Comparison of ENCODE assay signal across 8 cellular contexts in the genomic region with DNA sequence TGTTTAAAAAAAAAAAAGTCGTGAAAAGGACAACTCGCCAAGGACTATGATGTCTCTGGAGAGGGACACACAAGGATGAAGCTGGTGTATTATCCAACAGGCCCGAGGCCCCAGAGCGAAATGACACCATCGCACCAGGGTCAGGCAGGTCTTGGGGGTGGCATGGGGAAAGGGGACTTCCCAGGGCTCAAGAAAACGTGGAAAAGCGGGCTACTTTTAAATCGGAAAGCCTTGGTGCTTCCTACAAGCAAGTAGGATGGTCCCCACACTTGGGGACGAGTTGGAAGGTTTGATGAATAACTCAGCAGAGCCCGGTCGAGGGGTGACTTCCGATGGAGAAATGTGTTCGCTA. TPM values are rescaled to one million over a fixed set of nuclear protein-coding genes. Genes with fewer than 3 reads are reported as not detected.
A peak's percentile ranks its signal among the peaks of the same experiment; 100 is the strongest.
DNase-seq lines count a peak whose midpoint lies in the region; ATAC-seq and TF ChIP-seq lines count a peak whose summit lies in the region.

No MANE protein-coding gene starts in this region.

- H3K36me3 Mint-ChIP-seq in activated naive CD8-positive, alpha-beta T cell treated with anti-CD3 and anti-CD28 coated beads for 36 hours, result peaks cover 43% of the 10 kb centered on the region
- H3K36me3 Mint-ChIP-seq in stimulated activated memory B cell treated with anti-CD40 and anti-IgM and Interleukin-4, amounts not matched to agents 10 μg/mL and 1 μg/mL and 100 μg/mL, for 72 hours, result peaks cover 39% of the 10 kb centered on the region

- peaks cover 23% of the 10 kb centered on the region for H3K36me3 ChIP-seq in iPS-20b (ENCODE audit: insufficient read depth, low read depth, low read length)

- no peaks in the 10 kb centered on the region for H3K27me3 ChIP-seq in iPS-20b (ENCODE audit: insufficient read depth, low read length)

- peak overlapping the region; percentile 53 for H3K27ac ChIP-seq in iPS-20b (ENCODE audit: low read length)

- peaks cover 53% of the 10 kb centered on the region for H3K4me1 Mint-ChIP-seq in activated naive CD8-positive, alpha-beta T cell treated with anti-CD3 and anti-CD28 coated beads for 36 hours
- H3K4me1 Mint-ChIP-seq in stimulated activated memory B cell treated with anti-CD40 and anti-IgM and Interleukin-4, amounts not matched to agents 10 μg/mL and 1 μg/mL and 100 μg/mL, for 72 hours, result peaks cover 81% of the 10 kb centered on the region

- H3K27ac Mint-ChIP-seq in activated naive CD8-positive, alpha-beta T cell treated with anti-CD3 and anti-CD28 coated beads for 36 hours, result peak overlapping the region; percentile 97
- H3K27ac Mint-ChIP-seq in stimulated activated memory B cell treated with anti-CD40 and anti-IgM and Interleukin-4, amounts not matched to agents 10 μg/mL and 1 μg/mL and 100 μg/mL, for 72 hours, result peak overlapping the region; percentile 100

- no peaks in the 10 kb centered on the region for H3K9me3 Mint-ChIP-seq in activated naive CD8-positive, alpha-beta T cell treated with anti-CD3 and anti-CD28 coated beads for 36 hours
- no peaks in the 10 kb centered on the region for H3K9me3 Mint-ChIP-seq in stimulated activated memory B cell treated with anti-CD40 and anti-IgM and Interleukin-4, amounts not matched to agents 10 μg/mL and 1 μg/mL and 100 μg/mL, for 72 hours

- peak; percentile 4 for ATAC-seq in HG03135 (IDR thresholded peaks at IDR 0.05; ENCODE audit: unreplicated experiment)
- ATAC-seq in stimulated activated memory B cell treated with anti-CD40 and anti-IgM and Interleukin-4, amounts not matched to agents 10 μg/mL and 1 μg/mL and 100 μg/mL, for 72 hours, result peak; percentile 3

- H3K4me1 ChIP-seq in iPS-20b (ENCODE audit: insufficient read depth, low read length), result no peaks in the 10 kb centered on the region

- H3K9ac ChIP-seq in iPS-20b (ENCODE audit: low read depth, low read length), result peak overlapping the region; percentile 88

- H3K4me3 ChIP-seq in GM12875 (ENCODE audit: low read depth, low read length) (peak overlapping the region; percentile 93), iPS-20b (ENCODE audit: low read length) (peak overlapping the region; percentile 91)

- no peaks in the 10 kb centered on the region for H3K27me3 Mint-ChIP-seq in activated naive CD8-positive, alpha-beta T cell treated with anti-CD3 and anti-CD28 coated beads for 36 hours
- H3K27me3 Mint-ChIP-seq in stimulated activated memory B cell treated with anti-CD40 and anti-IgM and Interleukin-4, amounts not matched to agents 10 μg/mL and 1 μg/mL and 100 μg/mL, for 72 hours, result no peaks in the 10 kb centered on the region

- peak overlapping the region; percentile 99 for H3K4me3 Mint-ChIP-seq in activated naive CD8-positive, alpha-beta T cell treated with anti-CD3 and anti-CD28 coated beads for 36 hours
- H3K4me3 Mint-ChIP-seq in stimulated activated memory B cell treated with anti-CD40 and anti-IgM and Interleukin-4, amounts not matched to agents 10 μg/mL and 1 μg/mL and 100 μg/mL, for 72 hours, result peak overlapping the region; percentile 98

- DNase-seq in activated naive CD8-positive, alpha-beta T cell treated with anti-CD3 and anti-CD28 coated beads for 36 hours, result peak; percentile 10
- DNase-seq in NCI-H2107 (lab: John Stamatoyannopoulos, UW) (no peak), SW480 (ENCODE audit: low spot score) (no peak), NCI-H1417 (lab: John Stamatoyannopoulos, UW) (no peak)

- no peaks in the 10 kb centered on the region for H3K9me3 ChIP-seq in iPS-20b (ENCODE audit: insufficient read depth, low read depth, low read length)

- TF ChIP-seq CTCF in GM12875 (IDR thresholded peaks at IDR 0.05; ENCODE audit: borderline replicate concordance, insufficient read depth, low read depth, low read length), result no peak

RNA-seq across cellular contexts. Expression of gene GNPAT, which starts 0.5 kb away (rescaled TPM):
- total RNA-seq in activated naive CD8-positive, alpha-beta T cell treated with anti-CD3 and anti-CD28 coated beads for 36 hours, result 10 to 100 TPM; 55.9 to 57.3 TPM
